14 cellular contexts compared by ENCODE assay signal in the genomic region with DNA sequence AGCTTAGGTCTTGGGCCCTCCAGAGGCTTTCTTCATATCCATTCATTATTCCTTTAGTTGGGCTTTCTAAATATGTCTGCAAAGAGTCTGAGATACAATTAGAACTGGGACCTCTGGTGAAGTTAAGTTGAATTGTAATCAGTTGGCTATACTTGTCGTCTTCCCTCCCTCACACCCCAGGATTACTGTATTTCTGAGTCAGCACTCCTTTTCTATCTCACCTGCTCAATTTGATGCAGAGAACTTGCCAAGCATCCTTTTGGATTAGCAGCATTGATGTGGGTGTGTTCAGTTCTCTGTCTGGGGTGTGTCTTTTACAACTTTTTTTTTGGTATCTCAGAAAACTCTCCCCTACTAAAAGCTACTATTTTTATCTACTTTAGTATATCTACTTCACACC. TPM values are rescaled to one million over a fixed set of nuclear protein-coding genes. Genes with fewer than 3 reads are reported as not detected.
DNase-seq lines count a peak whose midpoint lies in the region; ATAC-seq, FAIRE-seq and TF ChIP-seq lines count a peak whose summit lies in the region.
"Had no signal": no experiment of that assay in that cellular context is flagged by ENCODE, and none has a peak within 500 bp of the region (broad histone marks: within the 10 kb centered on the region; RNA-seq: fewer than 3 reads in every experiment).

No MANE protein-coding gene starts in this region.

- H4K5ac ChIP-seq in H9 (ENCODE audit: insufficient read length, low read depth, low read length): no peak overlapping the region

- H3T11ph ChIP-seq in H9 (ENCODE audit: low read length): no peak overlapping the region

- peak overlapping the region; percentile 97 for H3K27ac ChIP-seq in H9 (ENCODE audit: insufficient read length, low read depth, low read length)
- peak overlapping the region; percentile 96 for H3K27ac ChIP-seq in HepG2 (ENCODE audit: extremely low read length, insufficient read depth, low read length)
- peak overlapping the region; percentile 96 for H3K27ac ChIP-seq in smooth muscle cell (ENCODE audit: low read depth)

- H4K91ac ChIP-seq in H9 (ENCODE audit: insufficient read length, low read depth, low read length): no peak overlapping the region

- BruUV-seq in MCF 10A (replicated peaks; lab: Mats Ljungman, UMichigan) (no TSS peak), HepG2 (replicated peaks; lab: Mats Ljungman, UMichigan) (no TSS peak)

- H2AFZ ChIP-seq in H9 (ENCODE audit: low read length) (no peak overlapping the region), HepG2 (ENCODE audit: low read length) (no peak overlapping the region), smooth muscle cell (ENCODE audit: low read depth) (no peak overlapping the region)

- FAIRE-seq in HepG2 (lab: Jason Lieb, UNC): no peak
- FAIRE-seq: frontal cortex, RCC 7860 had no signal

- H3F3A ChIP-seq in smooth muscle cell (ENCODE audit: low read depth): peaks cover 50% of the 10 kb centered on the region

- ATAC-seq in HepG2 (no peak), GM19397 (IDR thresholded peaks at IDR 0.05; ENCODE audit: unreplicated experiment) (no peak), GM21528 (IDR thresholded peaks at IDR 0.05; ENCODE audit: low FRiP score, unreplicated experiment) (no peak)

- H3K36me3 Mint-ChIP-seq in H9 (ENCODE audit: insufficient read depth in 1 of 3, low read depth in 3 of 3) (peaks cover 0 to 4% (median 2%) of the 10 kb centered on the region in 3 experiments; a peak in 2 of 7 replicates), MCF 10A (ENCODE audit: insufficient read depth, unreplicated experiment) (peaks cover 39% of the 10 kb centered on the region)

- in situ Hi-C loops in HepG2 (cut with HindIII; ENCODE audit: extremely low pct_ligation_motif_present, low pct_unique_long_range_greater_than_20kb): no loop called here

- no peak overlapping the region for H3K56ac ChIP-seq in H9 (ENCODE audit: insufficient read length, low read depth, low read length)

- no peak for TF ChIP-seq RAD21 in HepG2 (CRISPR knock-in tag; IDR thresholded peaks at IDR 0.05)

- H3K27me3 ChIP-seq in H9 (ENCODE audit: insufficient read depth, low read length) (no peaks in the 10 kb centered on the region), HepG2 (ENCODE audit: control insufficient read depth in 1 of 2, insufficient read depth in 2 of 2, low read length in 2 of 2) (no peaks in the 10 kb centered on the region), smooth muscle cell (ENCODE audit: low read depth) (no peaks in the 10 kb centered on the region)

- H3K23me2 ChIP-seq in H9 (ENCODE audit: insufficient read length, low read depth, low read length, poor library complexity, severe bottlenecking): no peaks in the 10 kb centered on the region

- H2BK5ac ChIP-seq in H9 (ENCODE audit: insufficient read length, low read length): no peak overlapping the region

- no peak overlapping the region for H2BK12ac ChIP-seq in H9 (ENCODE audit: insufficient read length, low read depth, low read length)

- no peak overlapping the region for H2BK20ac ChIP-seq in H9 (ENCODE audit: low read depth, low read length, poor library complexity, severe bottlenecking)

- H3K4me3 Mint-ChIP-seq in H9 (peak overlapping the region in 1 of 2 experiments; percentile 71; a peak in 2 of 5 replicates), MCF 10A (ENCODE audit: unreplicated experiment) (no peak overlapping the region)
- H3K4me3 Mint-ChIP-seq: CD4-positive, alpha-beta memory T cell had no signal

- H2BK120ac ChIP-seq in H9 (ENCODE audit: low read depth, low read length, poor library complexity, severe bottlenecking): no peak overlapping the region

- no peak for TF ChIP-seq CTCF in H9 (conservative IDR thresholded peaks at IDR 0.05)
- TF ChIP-seq CTCF in MCF 10A (IDR thresholded peaks at IDR 0.05; ENCODE audit: unreplicated experiment): no peak
- no peak for TF ChIP-seq CTCF in HepG2 (CRISPR knock-in tag; IDR thresholded peaks at IDR 0.05)
- no peak for TF ChIP-seq CTCF in smooth muscle cell (IDR thresholded peaks at IDR 0.05; ENCODE audit: borderline replicate concordance, insufficient read depth, poor library complexity, severe bottlenecking)

- H3K23ac ChIP-seq in H9 (ENCODE audit: insufficient read length, low read depth, low read length): no peak overlapping the region

- no peak for DNase-seq in H9
- DNase-seq in MCF 10A (ENCODE audit: unreplicated experiment): peak; percentile 20
- no peak for DNase-seq in HepG2 (ENCODE audit: low spot score)
- DNase-seq in smooth muscle cell (lab: John Stamatoyannopoulos, UW; ENCODE audit: unreplicated experiment): no peak
- no peak for DNase-seq in NCI-H1436 (lab: John Stamatoyannopoulos, UW)
- no peak for DNase-seq in T1000 (lab: John Stamatoyannopoulos, UW)
- DNase-seq: activated T-cell treated with anti-CD3 and anti-CD28 coated beads, Interleukin-2, amount 50 U/mL, for 48 hours; CD4-positive, alpha-beta memory T cell; NCI-H1930 had no signal

- H3K36me3 ChIP-seq in HepG2 (replicated peaks in 1 of 2; ENCODE audit: control insufficient read depth in 1 of 2, insufficient read depth in 2 of 2, low read length in 2 of 2) (peaks cover 0 to 1% of the 10 kb centered on the region in 2 experiments; a peak in 3 of 5 replicates), smooth muscle cell (ENCODE audit: low read depth) (no peaks in the 10 kb centered on the region)

- H2BK15ac ChIP-seq in H9 (ENCODE audit: low read depth, low read length): no peak overlapping the region

- H3K4me1 ChIP-seq in H9 (ENCODE audit: insufficient read depth, low read length): peaks cover 24% of the 10 kb centered on the region; the same call in 1 of the 2 replicates
- peaks cover 96% of the 10 kb centered on the region for H3K4me1 ChIP-seq in HepG2 (ENCODE audit: insufficient read depth, low read length)
- H3K4me1 ChIP-seq in smooth muscle cell (ENCODE audit: low read depth): peaks cover 71% of the 10 kb centered on the region

- peak overlapping the region; percentile 20 for H3K4me2 ChIP-seq in H9 (ENCODE audit: insufficient read depth, insufficient read length, low read length)
- peak overlapping the region; percentile 81 for H3K4me2 ChIP-seq in HepG2 (ENCODE audit: low read depth, low read length)
- H3K4me2 ChIP-seq in smooth muscle cell: peak overlapping the region; percentile 82

- no peak overlapping the region for H3K14ac ChIP-seq in H9 (ENCODE audit: insufficient read depth, low read length)

- peaks cover 43% of the 10 kb centered on the region; the same call in 1 of the 2 replicates for H3K79me2 ChIP-seq in H9 (ENCODE audit: insufficient read depth, low read length)
- peaks cover 89% of the 10 kb centered on the region for H3K79me2 ChIP-seq in HepG2 (ENCODE audit: insufficient read depth, low read length)
- H3K79me2 ChIP-seq in smooth muscle cell (ENCODE audit: low read depth): peaks cover 92% of the 10 kb centered on the region

- TF ChIP-seq EP300 in HepG2 (IDR thresholded peaks at IDR 0.05; ENCODE audit: low read depth in 2 of 2, low read length in 2 of 2) (no peak), HepG2 (CRISPR knock-in tag; IDR thresholded peaks at IDR 0.05; ENCODE audit: borderline replicate concordance) (no peak)

- H3K27ac Mint-ChIP-seq in H9 (peak overlapping the region; percentile 86 to 99 (median 94)), MCF 10A (ENCODE audit: low read depth, unreplicated experiment) (peak overlapping the region; percentile 85)
- H3K27ac Mint-ChIP-seq: CD4-positive, alpha-beta memory T cell had no signal

- WGBS in H9 (ENCODE audit: extremely low coverage, insufficient read length, low lambda C conversion rate): no CpG with 5 or more reads among the region's 1 CpG
- WGBS in HepG2 (ENCODE audit: low lambda C conversion rate): 65% methylated on average over 1 of the region's 1 CpG
- WGBS in smooth muscle cell (ENCODE audit: low lambda C conversion rate): 16% methylated on average over 1 of the region's 1 CpG

- POLR2A ChIA-PET in MCF 10A (lab: Yijun Ruan, JAX) (interaction anchor here (1.4 to 11.9 kb wide), 6 partner anchors 11 to 35 kb away, joined by 4 to 285 read pairs (median 47); a partner anchor contains a TSS), HepG2 (lab: Yijun Ruan, JAX) (interaction anchor here (1.1 to 11.1 kb wide), 4 partner anchors 8 to 65 kb away, joined by 3 to 215 read pairs (median 32); a partner anchor contains a TSS)

- H3K4me1 Mint-ChIP-seq in H9: peaks cover 82 to 83% of the 10 kb centered on the region in 2 experiments
- H3K4me1 Mint-ChIP-seq in MCF 10A (ENCODE audit: insufficient read depth, unreplicated experiment): peaks cover 63% of the 10 kb centered on the region

- H3K9me3 ChIP-seq in H9 (ENCODE audit: control insufficient read depth, low read depth, low read length): no peaks in the 10 kb centered on the region
- no peaks in the 10 kb centered on the region for H3K9me3 ChIP-seq in HepG2 (ENCODE audit: low read length)
- no peaks in the 10 kb centered on the region for H3K9me3 ChIP-seq in smooth muscle cell (replicated peaks; ENCODE audit: low read depth)

- no peak for TF ChIP-seq POLR2A in HepG2 (IDR thresholded peaks at IDR 0.05; ENCODE audit: insufficient read depth in 1 of 2, low read depth in 2 of 2, low read length in 2 of 2)

- H3K9ac ChIP-seq in H9 (ENCODE audit: extremely low read depth, insufficient read length, low read length) (no peak overlapping the region), HepG2 (ENCODE audit: insufficient read depth, low read depth, low read length) (peak overlapping the region; percentile 83; the same call in 1 of the 2 replicates), smooth muscle cell (ENCODE audit: low read depth) (no peak overlapping the region)

- intact Hi-C loops in MCF 10A (cut with micrococcal nuclease): no loop called here
- intact Hi-C loops in HepG2 (cut with micrococcal nuclease; ENCODE audit: unreplicated experiment): no loop called here

- H4K8ac ChIP-seq in H9 (replicated peaks; ENCODE audit: insufficient read length, low read depth, low read length): no peak overlapping the region

- H3K9me3 Mint-ChIP-seq in H9 (no peaks in the 10 kb centered on the region), MCF 10A (ENCODE audit: unreplicated experiment) (no peaks in the 10 kb centered on the region)
- H3K9me3 Mint-ChIP-seq: CD4-positive, alpha-beta memory T cell had no signal

- H3K27me3 Mint-ChIP-seq in H9 (ENCODE audit: low read depth) (no peaks in the 10 kb centered on the region), MCF 10A (ENCODE audit: insufficient read depth, unreplicated experiment) (no peaks in the 10 kb centered on the region)
- H3K27me3 Mint-ChIP-seq: CD4-positive, alpha-beta memory T cell had no signal

- no peak overlapping the region for H3K18ac ChIP-seq in H9 (ENCODE audit: insufficient read length, low read depth, low read length)

- CTCF ChIA-PET in MCF 10A (lab: Yijun Ruan, JAX) (interaction anchor here (0.7 to 9.9 kb wide), 7 partner anchors 9 to 319 kb away, joined by 3 to 117 read pairs (median 3); a partner anchor contains a TSS), HepG2 (lab: Yijun Ruan, JAX; ENCODE audit: low intra/inter-chr PET ratio, low total read pairs) (no interaction called here)

- no peak overlapping the region for H2AK5ac ChIP-seq in H9 (ENCODE audit: insufficient read length, low read length)

- no peak overlapping the region for H3K4ac ChIP-seq in H9 (ENCODE audit: low read depth, low read length)

- peaks cover 10% of the 10 kb centered on the region for H3K79me1 ChIP-seq in H9 (ENCODE audit: insufficient read depth, low read depth, low read length, poor library complexity, severe bottlenecking)

- H3K4me3 ChIP-seq in HepG2 (replicated peaks in 1 of 3; ENCODE audit: insufficient read depth in 1 of 3, low read depth in 2 of 3, low read length in 3 of 3): peak overlapping the region in 1 of 3 experiments; percentile 49; a peak in 1 of 6 replicates
- H3K4me3 ChIP-seq in smooth muscle cell: no peak overlapping the region

- H4K20me1 ChIP-seq in H9 (ENCODE audit: control insufficient read depth, insufficient read depth, insufficient read length): no peaks in the 10 kb centered on the region
- peaks cover 34% of the 10 kb centered on the region for H4K20me1 ChIP-seq in HepG2 (ENCODE audit: insufficient read depth, low read length)
- peaks cover 100% of the 10 kb centered on the region for H4K20me1 ChIP-seq in smooth muscle cell (ENCODE audit: low read depth)

RNA-seq across cellular contexts. Expression of a gene that starts 15.0 kb away (rescaled TPM):
- 164 and 166 TPM in 2 replicates for total RNA-seq in H9 (2021)
- total RNA-seq in MCF 10A (2022): 114 and 118 TPM in 2 replicates
- total RNA-seq in HepG2 (2016; rRNA removed; fragmentation: Illumina TruSeq; extraction: Trizol): 128 and 184 TPM in 2 replicates
- total RNA-seq in HepG2 (2016; cell fraction: cytosol; rRNA removed; fragmentation: Illumina TruSeq; extraction: Trizol; ENCODE audit: low read depth): 9.7 and 10.3 TPM in 2 replicates
- 125 and 182 TPM in 2 replicates for total RNA-seq in HepG2 (2016; cell fraction: insoluble cytoplasmic fraction; rRNA removed; fragmentation: Illumina TruSeq; extraction: Trizol)
- total RNA-seq in HepG2 (2016; cell fraction: membrane; rRNA removed; fragmentation: Illumina TruSeq; extraction: Trizol): 25.4 and 28.5 TPM in 2 replicates
- total RNA-seq in HepG2 (2016; cell fraction: nucleus; rRNA removed; fragmentation: Illumina TruSeq; extraction: Trizol): 122 and 125 TPM in 2 replicates
- polyA plus RNA-seq in HepG2 (2011; rRNA removed): 117 and 136 TPM in 2 replicates
- polyA plus RNA-seq in HepG2 (2011; cell fraction: cytosol; rRNA removed): 93.8 and 103 TPM in 2 replicates
- polyA plus RNA-seq in HepG2 (2011; cell fraction: nucleus; rRNA removed): 87.0 and 99.3 TPM in 2 replicates
- polyA plus RNA-seq in HepG2 (2012): 85.5 and 97.1 TPM in 2 replicates
- polyA plus RNA-seq in HepG2 (2016; cell fraction: cytosol; fragmentation: Illumina TruSeq; extraction: Trizol; ENCODE audit: low read depth): 2.6 and 3.2 TPM in 2 replicates
- 131 and 135 TPM in 2 replicates for polyA plus RNA-seq in HepG2 (2016; cell fraction: insoluble cytoplasmic fraction; fragmentation: Illumina TruSeq; extraction: Trizol; ENCODE audit: low read depth)
- 11.5 and 13.2 TPM in 2 replicates for polyA plus RNA-seq in HepG2 (2016; cell fraction: membrane; fragmentation: Illumina TruSeq; extraction: Trizol; ENCODE audit: low read depth)
- polyA plus RNA-seq in HepG2 (2016; cell fraction: nucleus; fragmentation: Illumina TruSeq; extraction: Trizol; ENCODE audit: insufficient read depth, low read depth): 100 and 103 TPM in 2 replicates
- polyA minus RNA-seq in HepG2 (2011; rRNA and poly(A)+ RNA removed; ENCODE audit: low replicate concordance): 263 and 616 TPM in 2 replicates
- polyA minus RNA-seq in HepG2 (2011; cell fraction: cytosol; rRNA and poly(A)+ RNA removed): 140 and 158 TPM in 2 replicates
- 209 and 212 TPM in 2 replicates for polyA minus RNA-seq in HepG2 (2011; cell fraction: nucleus; rRNA and poly(A)+ RNA removed)
- 135 and 156 TPM in 2 replicates for total RNA-seq in smooth muscle cell
- polyA plus RNA-seq in smooth muscle cell: 66.0 and 74.8 TPM in 2 replicates

RNA-seq across cellular contexts. Expression of a gene that starts 25.0 kb away (rescaled TPM):
- not detected in 2 replicates for total RNA-seq in H9 (2021)
- not detected in 2 replicates for total RNA-seq in MCF 10A (2022)
- not detected in 2 replicates for total RNA-seq in HepG2 (2016; rRNA removed; fragmentation: Illumina TruSeq; extraction: Trizol)
- not detected in 2 replicates for total RNA-seq in HepG2 (2016; cell fraction: cytosol; rRNA removed; fragmentation: Illumina TruSeq; extraction: Trizol; ENCODE audit: low read depth)
- total RNA-seq in HepG2 (2016; cell fraction: insoluble cytoplasmic fraction; rRNA removed; fragmentation: Illumina TruSeq; extraction: Trizol): not detected in 2 replicates
- not detected in 2 replicates for total RNA-seq in HepG2 (2016; cell fraction: membrane; rRNA removed; fragmentation: Illumina TruSeq; extraction: Trizol)
- total RNA-seq in HepG2 (2016; cell fraction: nucleus; rRNA removed; fragmentation: Illumina TruSeq; extraction: Trizol): not detected in 2 replicates
- not detected in 2 replicates for polyA plus RNA-seq in HepG2 (2011; rRNA removed)
- polyA plus RNA-seq in HepG2 (2011; cell fraction: cytosol; rRNA removed): not detected in 2 replicates
- not detected in 2 replicates for polyA plus RNA-seq in HepG2 (2011; cell fraction: nucleus; rRNA removed)
- polyA plus RNA-seq in HepG2 (2012): 0.11 TPM in 1 of 2 replicates, not detected in the other
- polyA plus RNA-seq in HepG2 (2016; cell fraction: cytosol; fragmentation: Illumina TruSeq; extraction: Trizol; ENCODE audit: low read depth): not detected in 2 replicates
- polyA plus RNA-seq in HepG2 (2016; cell fraction: insoluble cytoplasmic fraction; fragmentation: Illumina TruSeq; extraction: Trizol; ENCODE audit: low read depth): not detected in 2 replicates
- not detected in 2 replicates for polyA plus RNA-seq in HepG2 (2016; cell fraction: membrane; fragmentation: Illumina TruSeq; extraction: Trizol; ENCODE audit: low read depth)
- not detected in 2 replicates for polyA plus RNA-seq in HepG2 (2016; cell fraction: nucleus; fragmentation: Illumina TruSeq; extraction: Trizol; ENCODE audit: insufficient read depth, low read depth)
- polyA minus RNA-seq in HepG2 (2011; rRNA and poly(A)+ RNA removed; ENCODE audit: low replicate concordance): not detected in 2 replicates
- not detected in 2 replicates for polyA minus RNA-seq in HepG2 (2011; cell fraction: cytosol; rRNA and poly(A)+ RNA removed)
- polyA minus RNA-seq in HepG2 (2011; cell fraction: nucleus; rRNA and poly(A)+ RNA removed): not detected in 2 replicates
- not detected in 2 replicates for total RNA-seq in smooth muscle cell
- 0.22 and 0.50 TPM in 2 replicates for polyA plus RNA-seq in smooth muscle cell
- total RNA-seq: CD4-positive, alpha-beta memory T cell; frontal cortex; mononuclear cell had no signal

RNA-seq across cellular contexts. Expression of a gene that starts 35.3 kb away (rescaled TPM):
- total RNA-seq in H9 (2021) (251 and 271 TPM in 2 replicates), MCF 10A (2022) (60.3 and 84.5 TPM in 2 replicates), HepG2 (2016; rRNA removed; fragmentation: Illumina TruSeq; extraction: Trizol) (70.2 and 77.4 TPM in 2 replicates), smooth muscle cell (120 and 131 TPM in 2 replicates)
- total RNA-seq in HepG2 (2016; cell fraction: cytosol; rRNA removed; fragmentation: Illumina TruSeq; extraction: Trizol; ENCODE audit: low read depth): 48.7 and 57.5 TPM in 2 replicates
- total RNA-seq in HepG2 (2016; cell fraction: insoluble cytoplasmic fraction; rRNA removed; fragmentation: Illumina TruSeq; extraction: Trizol): 76.0 and 79.2 TPM in 2 replicates
- total RNA-seq in HepG2 (2016; cell fraction: membrane; rRNA removed; fragmentation: Illumina TruSeq; extraction: Trizol): 80.5 and 93.1 TPM in 2 replicates
- total RNA-seq in HepG2 (2016; cell fraction: nucleus; rRNA removed; fragmentation: Illumina TruSeq; extraction: Trizol): 38.1 and 39.0 TPM in 2 replicates
- polyA plus RNA-seq in HepG2 (2011; rRNA removed) (22.0 and 27.2 TPM in 2 replicates), smooth muscle cell (141 and 143 TPM in 2 replicates)
- 30.8 and 42.4 TPM in 2 replicates for polyA plus RNA-seq in HepG2 (2011; cell fraction: cytosol; rRNA removed)
- polyA plus RNA-seq in HepG2 (2011; cell fraction: nucleus; rRNA removed): 34.5 and 35.6 TPM in 2 replicates
- 18.1 and 28.1 TPM in 2 replicates for polyA plus RNA-seq in HepG2 (2012)
- polyA plus RNA-seq in HepG2 (2016; cell fraction: cytosol; fragmentation: Illumina TruSeq; extraction: Trizol; ENCODE audit: low read depth): 46.1 and 57.4 TPM in 2 replicates
- polyA plus RNA-seq in HepG2 (2016; cell fraction: insoluble cytoplasmic fraction; fragmentation: Illumina TruSeq; extraction: Trizol; ENCODE audit: low read depth): 59.0 and 63.0 TPM in 2 replicates
- 58.7 and 68.5 TPM in 2 replicates for polyA plus RNA-seq in HepG2 (2016; cell fraction: membrane; fragmentation: Illumina TruSeq; extraction: Trizol; ENCODE audit: low read depth)
- polyA plus RNA-seq in HepG2 (2016; cell fraction: nucleus; fragmentation: Illumina TruSeq; extraction: Trizol; ENCODE audit: insufficient read depth, low read depth): 58.2 and 61.8 TPM in 2 replicates
- 12.4 and 17.0 TPM in 2 replicates for polyA minus RNA-seq in HepG2 (2011; rRNA and poly(A)+ RNA removed; ENCODE audit: low replicate concordance)
- polyA minus RNA-seq in HepG2 (2011; cell fraction: cytosol; rRNA and poly(A)+ RNA removed): 6.4 and 7.8 TPM in 2 replicates
- 33.2 and 37.3 TPM in 2 replicates for polyA minus RNA-seq in HepG2 (2011; cell fraction: nucleus; rRNA and poly(A)+ RNA removed)

Comparison
In these comparisons a context has a peak if more than half of its experiments do, and no peak if none do; other contexts are left out.
1. H3K4me2 ChIP-seq: peak in every context shown above with its lines; median percentile 82 in smooth muscle cell; 81 in HepG2; 20 in H9.